In genomic region chr2:200662727-200663126, GRCh38 we compare ENCODE assay signal across 10 cellular contexts.
DNase-seq lines count a peak whose midpoint lies in the region; ATAC-seq and TF ChIP-seq lines count a peak whose summit lies in the region.
"Had no signal": no experiment of that assay in that cellular context is flagged by ENCODE, and none has a peak within 500 bp of the region (broad histone marks: within the 10 kb centered on the region; RNA-seq: fewer than 3 reads in every experiment).

No MANE protein-coding gene starts in this region.

- H3K9me2 ChIP-seq in hepatocyte (replicated peaks; ENCODE audit: insufficient read depth): no peaks in the 10 kb centered on the region

- H3K4me1 Mint-ChIP-seq in HFFc6 (ENCODE audit: low read depth): peaks cover 33% of the 10 kb centered on the region
- H3K4me1 Mint-ChIP-seq: central memory CD8-positive, alpha-beta T cell had no signal

- TF ChIP-seq POLR2A in adrenal gland (IDR thresholded peaks at IDR 0.05): no peak

- H3K27ac ChIP-seq in adrenal gland (peak overlapping the region; percentile 45 to 79 (median 63)), hepatocyte (peak overlapping the region; percentile 44)

- peaks cover 36% of the 10 kb centered on the region for H3K36me3 Mint-ChIP-seq in HFFc6 (ENCODE audit: low read depth)

- TF ChIP-seq CTCF in HFFc6 (IDR thresholded peaks at IDR 0.05) (no peak), adrenal gland (IDR thresholded peaks at IDR 0.05) (no peak), hepatocyte (IDR thresholded peaks at IDR 0.05; ENCODE audit: poor library complexity) (no peak)

- ATAC-seq in GM19467 (IDR thresholded peaks at IDR 0.05; ENCODE audit: unreplicated experiment): no peak

- H3K27me3 Mint-ChIP-seq in HFFc6 (ENCODE audit: insufficient read depth): no peaks in the 10 kb centered on the region; the same call in 1 of the 2 replicates

- H3K4me1 ChIP-seq in adrenal gland (replicated peaks in 1 of 2): peaks cover 12 to 42% of the 10 kb centered on the region in 2 donors
- H3K4me1 ChIP-seq in hepatocyte (ENCODE audit: insufficient read depth): peaks cover 6% of the 10 kb centered on the region

- H3K27ac Mint-ChIP-seq in HFFc6: peak overlapping the region; percentile 93

- H3K36me3 ChIP-seq in adrenal gland (replicated peaks in 1 of 2) (peaks cover 0 to 31% of the 10 kb centered on the region in 2 donors), hepatocyte (replicated peaks; ENCODE audit: insufficient read depth, low read depth) (no peaks in the 10 kb centered on the region)

- no peaks in the 10 kb centered on the region for H3K9me3 Mint-ChIP-seq in HFFc6
- H3K9me3 Mint-ChIP-seq: central memory CD8-positive, alpha-beta T cell had no signal

- intact Hi-C loops in adrenal gland (cut with DNase I): no loop called here
- intact Hi-C loops in posterior vena cava (cut with DNase I): loop anchor here in 1 of 2 donors (1.0 kb wide), 1 partner anchor 21 kb away; no protein-coding TSS in a partner anchor

- no peak overlapping the region for H3K4me3 ChIP-seq in adrenal gland
- no peak overlapping the region for H3K4me3 ChIP-seq in hepatocyte

- no peaks in the 10 kb centered on the region for H3K79me2 ChIP-seq in hepatocyte

- H3K9me3 ChIP-seq in adrenal gland (replicated peaks in 1 of 3): no peaks in the 10 kb centered on the region
- H3K9me3 ChIP-seq in hepatocyte (ENCODE audit: low read depth): no peaks in the 10 kb centered on the region

- WGBS in adrenal gland, 4 donors: 36 to 56% (median 47%) methylated on average over 7 of the region's 7 CpGs
- WGBS in hepatocyte (ENCODE audit: low lambda C conversion rate, missing lambda C conversion rate): 19% methylated on average over 7 of the region's 7 CpGs

- H3K27me3 ChIP-seq in adrenal gland (no peaks in the 10 kb centered on the region), hepatocyte (no peaks in the 10 kb centered on the region)

- H3K4me3 Mint-ChIP-seq in HFFc6: peak overlapping the region; percentile 46
- H3K4me3 Mint-ChIP-seq: central memory CD8-positive, alpha-beta T cell had no signal

- H4K20me1 ChIP-seq in hepatocyte (ENCODE audit: insufficient read depth, poor library complexity, severe bottlenecking): no peaks in the 10 kb centered on the region

- no peak overlapping the region for H3K4me2 ChIP-seq in hepatocyte

- H2AFZ ChIP-seq in hepatocyte: no peak overlapping the region

- DNase-seq in A172 (ENCODE audit: low spot score): peak; percentile 79
- DNase-seq in HFFc6: peak; percentile 70
- DNase-seq in adrenal gland: peak; percentile 54 to 80 (median 75)
- DNase-seq in hepatocyte (ENCODE audit: low spot score): peak; percentile 42
- DNase-seq in UCSD-AML1 (lab: John Stamatoyannopoulos, UW; ENCODE audit: unreplicated experiment): no peak
- no peak for DNase-seq in DMS79 (lab: John Stamatoyannopoulos, UW)
- DNase-seq in posterior vena cava (ENCODE audit: low spot score): no peak
- DNase-seq: KBM-7 had no signal

Comparison
In these comparisons a context has a peak if more than half of its experiments do, and no peak if none do; other contexts are left out.
1. DNase-seq: peak in A172 (single experiment), HFFc6 (single experiment), adrenal gland (7 of 7) and hepatocyte (single experiment); none in UCSD-AML1 (single experiment), DMS79 (single experiment) and posterior vena cava (single experiment).